In genomic region chr15:92900712-92901052, GRCh38 we compare ENCODE assay signal across 8 cellular contexts. TPM values are rescaled to one million over a fixed set of nuclear protein-coding genes. Genes with fewer than 3 reads are reported as not detected.
A peak's percentile ranks its signal among the peaks of the same experiment; 100 is the strongest.
DNase-seq lines count a peak whose midpoint lies in the region; ATAC-seq and TF ChIP-seq lines count a peak whose summit lies in the region.

No MANE protein-coding gene starts in this region.

- no peaks in the 10 kb centered on the region for H3K9me3 ChIP-seq in cardiac muscle cell (ENCODE audit: low read depth)
- no peaks in the 10 kb centered on the region for H3K9me3 ChIP-seq in upper lobe of left lung

- TF ChIP-seq CTCF in cardiac muscle cell (IDR thresholded peaks at IDR 0.05; ENCODE audit: low read depth, low read length) (no peak), astrocyte of the spinal cord (IDR thresholded peaks at IDR 0.05; ENCODE audit: low read depth, low read length) (no peak), lower leg skin (IDR thresholded peaks at IDR 0.05) (no peak), upper lobe of left lung (IDR thresholded peaks at IDR 0.05) (no peak)

- TF ChIP-seq EP300 in upper lobe of left lung (IDR thresholded peaks at IDR 0.05), result no peak

- H3K36me3 ChIP-seq in cardiac muscle cell, result peaks cover 26% of the 10 kb centered on the region
- peaks cover 0 to 18% (median 4%) of the 10 kb centered on the region in 4 donors for H3K36me3 ChIP-seq in upper lobe of left lung

- in situ Hi-C loops in astrocyte of the spinal cord (cut with HindIII; ENCODE audit: low sequenced_read_pairs), result no loop called here

- H3K27me3 ChIP-seq in cardiac muscle cell, result no peaks in the 10 kb centered on the region
- no peaks in the 10 kb centered on the region for H3K27me3 ChIP-seq in upper lobe of left lung

- ATAC-seq in Right ventricle myocardium superior (ENCODE audit: poor library complexity) (no peak), upper lobe of left lung (ENCODE audit: low FRiP score in 2 of 2) (no peak), HG02885 (IDR thresholded peaks at IDR 0.05; ENCODE audit: poor library complexity, unreplicated experiment) (no peak), HG03175 (IDR thresholded peaks at IDR 0.05; ENCODE audit: unreplicated experiment) (no peak)

- intact Hi-C loops in Right ventricle myocardium superior (cut with DNase I) (loop anchor here (5.0 kb wide), 1 partner anchor 68 kb away; no protein-coding TSS in a partner anchor), lower leg skin (cut with DNase I; ENCODE audit: low total_unique reads) (no loop called here)

- 0% methylated on average over 6 of the region's 6 CpGs for whole genome bisulfite sequencing in lower leg skin, 2 donors
- WGBS in upper lobe of left lung, 2 donors, result 0 to 1% methylated on average over 6 of the region's 6 CpGs

- H3K4me1 ChIP-seq in cardiac muscle cell (ENCODE audit: low read depth) (peaks cover 14% of the 10 kb centered on the region), upper lobe of left lung (peaks cover 16 to 57% (median 43%) of the 10 kb centered on the region in 4 donors)

- H3K27ac ChIP-seq in cardiac muscle cell, result peak overlapping the region; percentile 98
- H3K27ac ChIP-seq in upper lobe of left lung, result peak overlapping the region; percentile 91 to 99 (median 97)

- TF ChIP-seq POLR2A in lower leg skin (IDR thresholded peaks at IDR 0.05), result no peak
- TF ChIP-seq POLR2A in upper lobe of left lung (IDR thresholded peaks at IDR 0.05), result no peak

- H3K4me3 ChIP-seq in cardiac muscle cell, result peak overlapping the region; percentile 95
- H3K4me3 ChIP-seq in astrocyte of the spinal cord (ENCODE audit: low read depth, low read length), result peak overlapping the region; percentile 62
- H3K4me3 ChIP-seq in lower leg skin (ENCODE audit: low read depth, poor library complexity, severe bottlenecking), result peak overlapping the region; percentile 63
- peak overlapping the region; percentile 40 to 62 (median 51) for H3K4me3 ChIP-seq in upper lobe of left lung

- DNase-seq in cardiac muscle cell (ENCODE audit: low read depth in 1 of 2, low spot score in 1 of 2) (no peak), Right ventricle myocardium superior (no peak), astrocyte of the spinal cord (ENCODE audit: low read depth, low spot score) (no peak), lower leg skin (ENCODE audit: low spot score in 2 of 2) (no peak), upper lobe of left lung (no peak), COR-L47 (lab: John Stamatoyannopoulos, UW) (no peak)

RNA-seq across cellular contexts. Expression of gene CHD2, which starts 0.6 kb away (rescaled TPM):
- 49.5 and 118 TPM in 2 replicates for total RNA-seq in cardiac muscle cell
- 60.8 and 90.6 TPM in 2 replicates for polyA plus RNA-seq in cardiac muscle cell
- 43.5 TPM for total RNA-seq in Right ventricle myocardium superior
- total RNA-seq in lower leg skin, result 100 to 1,000 TPM in 1 of 4 donors, 10 to 100 TPM in 3; 75.8 to 175 (median 88.6) TPM
- total RNA-seq in upper lobe of left lung, result 100 to 1,000 TPM; 102 to 500 (median 155) TPM
